Comparison of ENCODE assay signal across 15 cellular contexts in the genomic region with DNA sequence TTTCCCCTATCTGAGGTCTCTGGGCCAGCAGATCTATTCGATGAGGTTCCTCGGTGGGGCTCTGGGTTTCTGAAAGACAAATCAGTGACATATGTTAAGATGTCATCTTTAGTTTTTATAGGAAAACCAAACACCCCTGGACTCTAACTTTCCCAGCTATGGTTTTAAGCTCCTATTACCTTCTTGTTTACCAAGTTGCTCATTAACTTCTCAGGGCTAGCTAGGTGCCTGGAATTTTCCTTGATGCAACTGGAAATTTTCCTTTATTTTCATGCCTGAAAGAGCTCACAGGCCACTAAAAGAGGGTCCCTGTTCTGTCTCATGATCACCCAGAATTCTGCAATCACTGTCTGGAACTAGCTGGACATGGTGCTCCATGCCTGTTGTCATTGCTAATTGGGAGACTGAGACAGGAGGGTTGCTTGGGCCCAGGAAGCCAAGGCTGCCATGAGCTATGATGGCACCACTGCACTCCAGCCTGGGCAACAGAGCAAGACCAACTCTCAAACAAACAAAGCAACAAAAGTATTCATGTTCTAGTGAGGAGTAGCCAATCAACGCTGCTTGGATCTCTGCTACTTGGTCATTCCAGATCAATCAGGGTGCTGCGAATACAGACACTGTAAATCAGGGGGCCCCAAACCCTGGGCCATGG.
DNase-seq lines count a peak whose midpoint lies in the region; ATAC-seq, FAIRE-seq and TF ChIP-seq lines count a peak whose summit lies in the region.
"Had no signal": no experiment of that assay in that cellular context is flagged by ENCODE, and none has a peak within 500 bp of the region (broad histone marks: within the 10 kb centered on the region; RNA-seq: fewer than 3 reads in every experiment).

No MANE protein-coding gene starts in this region.

- no peak overlapping the region for H2AFZ ChIP-seq in HepG2 (ENCODE audit: low read length)

- no peaks in the 10 kb centered on the region for H3K36me3 ChIP-seq in HepG2 (replicated peaks in 1 of 2; ENCODE audit: control insufficient read depth in 1 of 2, insufficient read depth in 2 of 2, low read length in 2 of 2)
- no peaks in the 10 kb centered on the region for H3K36me3 ChIP-seq in right lobe of liver
- no peaks in the 10 kb centered on the region for H3K36me3 ChIP-seq in CD8-positive, alpha-beta memory T cell (ENCODE audit: insufficient read depth, low read length)
- H3K36me3 ChIP-seq: BLaER1 treated with 17β-estradiol and CSF1 and Interleukin-3, amounts not matched to agents 10 nM and 100 nM; HAP-1 had no signal

- no peak for TF ChIP-seq POLR2A in HepG2 (IDR thresholded peaks at IDR 0.05; ENCODE audit: insufficient read depth in 1 of 2, low read depth in 2 of 2, low read length in 2 of 2)
- no peak for TF ChIP-seq POLR2A in right lobe of liver (IDR thresholded peaks at IDR 0.05)

- TF ChIP-seq RAD21 in HepG2 (CRISPR knock-in tag; IDR thresholded peaks at IDR 0.05): no peak

- no peak overlapping the region for H3K27ac Mint-ChIP-seq in CD8-positive, alpha-beta memory T cell
- H3K27ac Mint-ChIP-seq: CD4-positive, CD25-positive, alpha-beta regulatory T cell had no signal

- intact Hi-C loops in HepG2 (cut with micrococcal nuclease; ENCODE audit: unreplicated experiment) (no loop called here), right lobe of liver (cut with DNase I) (no loop called here)

- no peak for TF ChIP-seq CTCF in HepG2 (CRISPR knock-in tag; IDR thresholded peaks at IDR 0.05)
- no peak for TF ChIP-seq CTCF in right lobe of liver (IDR thresholded peaks at IDR 0.05)

- H3K79me2 ChIP-seq in HepG2 (ENCODE audit: insufficient read depth, low read length): no peaks in the 10 kb centered on the region

- TF ChIP-seq EP300 in HepG2 (IDR thresholded peaks at IDR 0.05; ENCODE audit: low read depth in 2 of 2, low read length in 2 of 2) (no peak), HepG2 (CRISPR knock-in tag; IDR thresholded peaks at IDR 0.05; ENCODE audit: borderline replicate concordance) (no peak)

- peak; percentile 7 for DNase-seq in HepG2 (ENCODE audit: low spot score)
- no peak for DNase-seq in right lobe of liver
- DNase-seq in kidney tubule cell (ENCODE audit: low spot score): peak; percentile 26
- DNase-seq in renal cortical epithelial cell (ENCODE audit: low read depth): peak; percentile 0
- no peak for DNase-seq in CD8-positive, alpha-beta memory T cell
- DNase-seq in NCI-H524 treated with DMSO at 0.1 percent for 48 hours (lab: John Stamatoyannopoulos, UW): no peak
- DNase-seq: 8988T; ACHN; CD4-positive, CD25-positive, alpha-beta regulatory T cell; DMS79; GOT3 had no signal

- 51% methylated on average over 4 of the region's 4 CpGs for WGBS in HepG2 (ENCODE audit: low lambda C conversion rate)
- 71% methylated on average over 3 of the region's 4 CpGs for WGBS in right lobe of liver (ENCODE audit: insufficient coverage, low coverage, low lambda C conversion rate, missing lambda C conversion rate)

- H3K27ac ChIP-seq in HepG2 (ENCODE audit: extremely low read length, insufficient read depth, low read length) (no peak overlapping the region), right lobe of liver (no peak overlapping the region)
- H3K27ac ChIP-seq in CD8-positive, alpha-beta memory T cell (ENCODE audit: low read depth, low read length): no peak overlapping the region
- H3K27ac ChIP-seq: BLaER1 treated with 17β-estradiol and CSF1 and Interleukin-3, amounts not matched to agents 10 nM and 100 nM had no signal

- H3K9me3 ChIP-seq in HepG2 (ENCODE audit: low read length) (peaks cover 9% of the 10 kb centered on the region; the same call in 1 of the 2 replicates), right lobe of liver (no peaks in the 10 kb centered on the region)
- no peaks in the 10 kb centered on the region for H3K9me3 ChIP-seq in CD8-positive, alpha-beta memory T cell (ENCODE audit: low read length)
- H3K9me3 ChIP-seq: HAP-1 had no signal

- no peak for FAIRE-seq in HepG2 (lab: Jason Lieb, UNC)
- FAIRE-seq: GM12878 had no signal

- peaks cover 0 to 2% of the 10 kb centered on the region in 2 donors for H3K27me3 Mint-ChIP-seq in CD8-positive, alpha-beta memory T cell
- H3K27me3 Mint-ChIP-seq: CD4-positive, CD25-positive, alpha-beta regulatory T cell had no signal

- H3K27me3 ChIP-seq in HepG2 (ENCODE audit: control insufficient read depth in 1 of 2, insufficient read depth in 2 of 2, low read length in 2 of 2) (no peaks in the 10 kb centered on the region; a peak in 1 of 5 replicates), right lobe of liver (no peaks in the 10 kb centered on the region)
- H3K27me3 ChIP-seq in CD8-positive, alpha-beta memory T cell (ENCODE audit: insufficient read depth, low read length, poor library complexity, severe bottlenecking): no peaks in the 10 kb centered on the region
- H3K27me3 ChIP-seq: BLaER1 treated with 17β-estradiol and CSF1 and Interleukin-3, amounts not matched to agents 10 nM and 100 nM had no signal

- peaks cover 0 to 4% (median 0%) of the 10 kb centered on the region in 3 donors for H3K36me3 Mint-ChIP-seq in CD8-positive, alpha-beta memory T cell
- H3K36me3 Mint-ChIP-seq: CD4-positive, CD25-positive, alpha-beta regulatory T cell had no signal

- no peaks in the 10 kb centered on the region for H3K4me1 Mint-ChIP-seq in CD8-positive, alpha-beta memory T cell
- H3K4me1 Mint-ChIP-seq: CD4-positive, CD25-positive, alpha-beta regulatory T cell had no signal

- H3K4me3 ChIP-seq in HepG2 (replicated peaks in 1 of 3; ENCODE audit: insufficient read depth in 1 of 3, low read depth in 2 of 3, low read length in 3 of 3) (no peak overlapping the region), right lobe of liver (no peak overlapping the region)
- H3K4me3 ChIP-seq in CD8-positive, alpha-beta memory T cell (ENCODE audit: low read length): no peak overlapping the region
- H3K4me3 ChIP-seq: BLaER1 treated with 17β-estradiol and CSF1 and Interleukin-3, amounts not matched to agents 10 nM and 100 nM; GM12878; HAP-1 had no signal

- ATAC-seq in HepG2 (peak; percentile 71), right lobe of liver (no peak)
- no peak for ATAC-seq in activated CD4-positive, CD25-positive, alpha-beta regulatory T cell treated with anti-CD3 and anti-CD28 coated beads, Interleukin-2, amount 50 U/mL, for 24 hours
- ATAC-seq: GM12878 had no signal

- H3K9ac ChIP-seq in HepG2 (ENCODE audit: insufficient read depth, low read depth, low read length): no peak overlapping the region
- H3K9ac ChIP-seq: BLaER1 treated with 17β-estradiol and CSF1 and Interleukin-3, amounts not matched to agents 10 nM and 100 nM had no signal

- H3K9me3 Mint-ChIP-seq in CD8-positive, alpha-beta memory T cell: peaks cover 0 to 13% (median 10%) of the 10 kb centered on the region in 5 donors

- in situ Hi-C loops in HepG2 (cut with HindIII; ENCODE audit: extremely low pct_ligation_motif_present, low pct_unique_long_range_greater_than_20kb): no loop called here

- H4K20me1 ChIP-seq in HepG2 (ENCODE audit: insufficient read depth, low read length): no peaks in the 10 kb centered on the region
- H4K20me1 ChIP-seq: BLaER1 treated with 17β-estradiol and CSF1 and Interleukin-3, amounts not matched to agents 10 nM and 100 nM had no signal

- CTCF ChIA-PET in HepG2 (lab: Yijun Ruan, JAX; ENCODE audit: low intra/inter-chr PET ratio, low total read pairs): no interaction called here
- CTCF ChIA-PET in CD8-positive, alpha-beta memory T cell (lab: Charles Lee): no interaction called here

- no peak overlapping the region for H3K4me3 Mint-ChIP-seq in CD8-positive, alpha-beta memory T cell
- H3K4me3 Mint-ChIP-seq: CD4-positive, CD25-positive, alpha-beta regulatory T cell had no signal

- BruUV-seq in HepG2 (replicated peaks; lab: Mats Ljungman, UMichigan): no TSS peak

- no peak overlapping the region for H3K4me2 ChIP-seq in HepG2 (ENCODE audit: low read depth, low read length)
- H3K4me2 ChIP-seq: BLaER1 treated with 17β-estradiol and CSF1 and Interleukin-3, amounts not matched to agents 10 nM and 100 nM had no signal

- H3K4me1 ChIP-seq in HepG2 (ENCODE audit: insufficient read depth, low read length) (peaks cover 18% of the 10 kb centered on the region), right lobe of liver (no peaks in the 10 kb centered on the region)
- no peaks in the 10 kb centered on the region for H3K4me1 ChIP-seq in CD8-positive, alpha-beta memory T cell (ENCODE audit: insufficient read depth, low read length)
- H3K4me1 ChIP-seq: HAP-1 had no signal

- POLR2A ChIA-PET in HepG2 (lab: Yijun Ruan, JAX): no interaction called here
- POLR2A ChIA-PET in CD8-positive, alpha-beta memory T cell (lab: Charles Lee): no interaction called here

TF ChIP-seq in HepG2, 621 proteins besides CTCF, POLR2A, EP300 and RAD21 (continues in another document):
- no peak for TF ChIP-seq ZNF550 (CRISPR knock-in tag; IDR thresholded peaks at IDR 0.05; ENCODE audit: borderline replicate concordance)
- TF ChIP-seq SP140L (CRISPR knock-in tag; IDR thresholded peaks at IDR 0.05; ENCODE audit: borderline replicate concordance): no peak
- TF ChIP-seq ZNF644 (CRISPR knock-in tag; IDR thresholded peaks at IDR 0.05; ENCODE audit: low read depth): peak; percentile 87
- TF ChIP-seq ZNF121 (CRISPR knock-in tag; IDR thresholded peaks at IDR 0.05): peak; percentile 79

Comparison
In these comparisons a context has a peak if more than half of its experiments do, and no peak if none do; other contexts are left out.
1. DNase-seq: peak in HepG2 (single experiment), kidney tubule cell (single experiment) and renal cortical epithelial cell (single experiment); none in right lobe of liver (0 of 3), CD8-positive, alpha-beta memory T cell (0 of 5) and NCI-H524 treated with DMSO at 0.1 percent for 48 hours (single experiment).